25 cellular contexts compared by ENCODE assay signal in genomic region chr18:24839991-24840390, GRCh38.
DNase-seq lines count a peak whose midpoint lies in the region; ATAC-seq, FAIRE-seq and TF ChIP-seq lines count a peak whose summit lies in the region.
"Had no signal": no experiment of that assay in that cellular context is flagged by ENCODE, and none has a peak within 500 bp of the region (broad histone marks: within the 10 kb centered on the region; RNA-seq: fewer than 3 reads in every experiment).

No MANE protein-coding gene starts in this region.

- peak overlapping the region; percentile 44 for H3K4ac ChIP-seq in IMR-90 (ENCODE audit: low read depth, low read length)

- POLR2A ChIA-PET in IMR-90 (lab: Charles Lee; ENCODE audit: unreplicated experiment) = no interaction called here

- H3K23ac ChIP-seq in IMR-90 (ENCODE audit: low read depth, low read length) = no peak overlapping the region

- peaks cover 8% of the 10 kb centered on the region for H3F3A ChIP-seq in smooth muscle cell (ENCODE audit: low read depth)

- H4K5ac ChIP-seq in IMR-90 (ENCODE audit: low read depth, low read length) = no peak overlapping the region

- peak overlapping the region; percentile 68 for H2BK120ac ChIP-seq in IMR-90 (ENCODE audit: low read depth, low read length)

- TF ChIP-seq CTCF in IMR-90 (conservative IDR thresholded peaks at IDR 0.05; ENCODE audit: low read depth, low read length) (no peak), fibroblast of mammary gland (conservative IDR thresholded peaks at IDR 0.05; ENCODE audit: control insufficient read depth, insufficient read depth, low read depth, low read length) (no peak), smooth muscle cell (IDR thresholded peaks at IDR 0.05; ENCODE audit: borderline replicate concordance, insufficient read depth, poor library complexity, severe bottlenecking) (no peak)

- CTCF ChIA-PET in IMR-90 (lab: Yijun Ruan, JAX) = interaction anchor here (0.8 kb wide), 1 partner anchor 18 kb away, joined by 4 read pairs; no protein-coding TSS in a partner anchor

- H2BK5ac ChIP-seq in IMR-90 (ENCODE audit: low read depth, low read length, poor library complexity, severe bottlenecking) = no peak overlapping the region

- H4K8ac ChIP-seq in IMR-90 (ENCODE audit: low read depth in 2 of 2, low read length in 2 of 2) = peak overlapping the region in 1 of 2 experiments; percentile 54; a peak in 1 of 4 replicates

- H3K4me3 ChIP-seq in IMR-90 (ENCODE audit: insufficient read depth, low read depth, low read length) (no peak overlapping the region), fibroblast of mammary gland (ENCODE audit: control insufficient read depth, low read depth, low read length) (no peak overlapping the region), smooth muscle cell (no peak overlapping the region)
- H3K4me3 ChIP-seq: BLaER1, HAP-1, SK-N-MC had no signal

- intact Hi-C loops in IMR-90 (cut with micrococcal nuclease) = no loop called here

- H3K27me3 ChIP-seq in IMR-90 (ENCODE audit: control insufficient read depth, insufficient read depth, low read length) = no peaks in the 10 kb centered on the region
- H3K27me3 ChIP-seq in smooth muscle cell (ENCODE audit: low read depth) = no peaks in the 10 kb centered on the region
- H3K27me3 ChIP-seq: BLaER1 had no signal

- no peaks in the 10 kb centered on the region; the same call in 1 of the 2 replicates for H4K20me1 ChIP-seq in IMR-90 (ENCODE audit: insufficient read depth, low read length)
- no peaks in the 10 kb centered on the region for H4K20me1 ChIP-seq in smooth muscle cell (ENCODE audit: low read depth)
- H4K20me1 ChIP-seq: BLaER1 had no signal

- DNase-seq in IMR-90 = peak; percentile 45
- DNase-seq in fibroblast of mammary gland (ENCODE audit: low read depth) = peak; percentile 1
- DNase-seq in smooth muscle cell (lab: John Stamatoyannopoulos, UW; ENCODE audit: unreplicated experiment) = no peak
- no peak for DNase-seq in C1 segment of cervical spinal cord (lab: John Stamatoyannopoulos, UW)
- DNase-seq in stimulated activated CD4-positive, alpha-beta T cell treated with anti-CD3 and anti-CD28 coated beads, Interleukin-15, amount 100 ng/mL, for 24 hours = no peak
- DNase-seq: CD4-positive, alpha-beta T cell; DMS53; EL; GF-D8; GOT3; HFFc6; NCI-H1092; NCI-H1417 treated with DMSO at 0.1 percent for 48 hours; NCI-H1694 treated with DMSO at 0.1 percent for 48 hours; NCI-H2081 treated with DMSO at 0.1 percent for 48 hours; NCI-H2171; NCI-H226; NCI-H510A treated with DMSO at 0.1 percent for 48 hours; SIG-M5 had no signal

- H3K27ac ChIP-seq in IMR-90 (ENCODE audit: insufficient read depth, low read length) = no peak overlapping the region
- H3K27ac ChIP-seq in smooth muscle cell (ENCODE audit: low read depth) = peak overlapping the region; percentile 88
- H3K27ac ChIP-seq: BLaER1, SK-N-MC had no signal

- no peak overlapping the region for H3K56ac ChIP-seq in IMR-90 (ENCODE audit: extremely low read depth, insufficient read depth, low read length)

- H2AFZ ChIP-seq in IMR-90 (replicated peaks; ENCODE audit: low read length, poor library complexity) = no peak overlapping the region
- no peak overlapping the region for H2AFZ ChIP-seq in smooth muscle cell (ENCODE audit: low read depth)

- in situ Hi-C loops in IMR-90 (cut with MboI; ENCODE audit: low sequenced_read_pairs) = no loop called here

- 0 out of 2 replicates have a peak overlapping the region, but pooled peaks have one; percentile 83 for H3K14ac ChIP-seq in IMR-90 (replicated peaks; ENCODE audit: low read depth, low read length)

- TF ChIP-seq POLR2A in IMR-90 (IDR thresholded peaks at IDR 0.05; ENCODE audit: low read depth, low read length) = no peak

- H3K4me2 ChIP-seq in IMR-90 (ENCODE audit: low read depth, low read length) = no peak overlapping the region
- H3K4me2 ChIP-seq in smooth muscle cell = peak overlapping the region; percentile 9
- H3K4me2 ChIP-seq: BLaER1 had no signal

- no TSS peak for BruUV-seq in IMR-90 (replicated peaks; lab: Mats Ljungman, UMichigan)

- H3K9me3 ChIP-seq in IMR-90 (ENCODE audit: control insufficient read depth, insufficient read depth, low read length) = no peaks in the 10 kb centered on the region
- H3K9me3 ChIP-seq in smooth muscle cell (replicated peaks; ENCODE audit: low read depth) = no peaks in the 10 kb centered on the region
- H3K9me3 ChIP-seq: BLaER1, HAP-1 had no signal

- peaks cover 4% of the 10 kb centered on the region; the same call in 1 of the 2 replicates for H3K9me1 ChIP-seq in IMR-90 (ENCODE audit: insufficient read depth, low read length)

- peak overlapping the region; percentile 73 for H2AK5ac ChIP-seq in IMR-90 (ENCODE audit: low read depth, low read length)

- FAIRE-seq in G401.6 (lab: Jason Lieb, UNC) = peak; percentile 74
- FAIRE-seq: RCC 7860 had no signal

- H2AK9ac ChIP-seq in IMR-90 (replicated peaks; ENCODE audit: low read depth, low read length, poor library complexity) = no peak overlapping the region

- H2BK20ac ChIP-seq in IMR-90 (ENCODE audit: low read depth, low read length) = peak overlapping the region; percentile 54

- H2BK15ac ChIP-seq in IMR-90 (ENCODE audit: low read depth, low read length) = 0 out of 3 replicates have a peak overlapping the region, but pooled peaks have one; percentile 27

- no peaks in the 10 kb centered on the region for H3K79me2 ChIP-seq in smooth muscle cell (ENCODE audit: low read depth)

- H3K4me1 ChIP-seq in IMR-90 (ENCODE audit: control insufficient read depth, insufficient read depth, low read length) = peaks cover 13% of the 10 kb centered on the region
- peaks cover 17% of the 10 kb centered on the region for H3K4me1 ChIP-seq in smooth muscle cell (ENCODE audit: low read depth)
- H3K4me1 ChIP-seq: BLaER1, HAP-1 had no signal

- TF ChIP-seq RAD21 in IMR-90 (IDR thresholded peaks at IDR 0.05; ENCODE audit: low read length) = no peak

- H3K36me3 ChIP-seq in IMR-90 (ENCODE audit: control insufficient read depth, insufficient read depth, low read length) (no peaks in the 10 kb centered on the region), smooth muscle cell (ENCODE audit: low read depth) (no peaks in the 10 kb centered on the region)
- H3K36me3 ChIP-seq: BLaER1, HAP-1 had no signal

- H3K79me1 ChIP-seq in IMR-90 (ENCODE audit: low read depth in 1 of 2, low read length in 2 of 2) = no peaks in the 10 kb centered on the region; a peak in 1 of 4 replicates

- H3K9ac ChIP-seq in IMR-90 (ENCODE audit: low read depth, low read length) (no peak overlapping the region), smooth muscle cell (ENCODE audit: low read depth) (no peak overlapping the region)
- H3K9ac ChIP-seq: BLaER1 had no signal

- WGBS in IMR-90 (ENCODE audit: extremely low coverage in 2 of 2, insufficient read length in 1 of 2), 2 experiments = 100% methylated on average over 1 of the region's 2 CpGs; no CpG with 5 or more reads in 1 of the 2 experiments
- 66% methylated on average over 2 of the region's 2 CpGs for WGBS in smooth muscle cell (ENCODE audit: low lambda C conversion rate)

- dilution Hi-C loops in IMR-90 (cut with HindIII; ENCODE audit: low sequenced_read_pairs, unreplicated experiment) = no loop called here

- ATAC-seq in IMR-90 (ENCODE audit: low read depth) (no peak), GM19455 (IDR thresholded peaks at IDR 0.05; ENCODE audit: unreplicated experiment) (no peak)

- peak overlapping the region; percentile 6; the same call in 1 of the 2 replicates for H4K91ac ChIP-seq in IMR-90 (ENCODE audit: insufficient read depth, low read depth, low read length)

- H3K18ac ChIP-seq in IMR-90 (ENCODE audit: low read depth, low read length) = peak overlapping the region; percentile 51

TF ChIP-seq in IMR-90, 13 proteins besides CTCF, POLR2A, EP300 and RAD21:
- TF ChIP-seq RFX5 (IDR thresholded peaks at IDR 0.05; ENCODE audit: low read depth, low read length) (no peak), MAFK (IDR thresholded peaks at IDR 0.05; ENCODE audit: low read depth, low read length) (no peak), MXI1 (IDR thresholded peaks at IDR 0.05; ENCODE audit: borderline replicate concordance, low read depth, low read length) (no peak), FOS (IDR thresholded peaks at IDR 0.05; ENCODE audit: low read depth, low read length) (no peak), ELK1 (IDR thresholded peaks at IDR 0.05; ENCODE audit: borderline replicate concordance, low read depth, low read length) (no peak), BHLHE40 (IDR thresholded peaks at IDR 0.05; ENCODE audit: low read depth, low read length) (no peak), CEBPB (IDR thresholded peaks at IDR 0.05; ENCODE audit: low read depth, low read length) (no peak), SMC3 (IDR thresholded peaks at IDR 0.05; ENCODE audit: low read depth, low read length) (no peak)

Comparison
In these comparisons a context has a peak if more than half of its experiments do, and no peak if none do; other contexts are left out.
1. DNase-seq: peak in IMR-90 (single experiment) and fibroblast of mammary gland (single experiment); none in smooth muscle cell (single experiment), C1 segment of cervical spinal cord (0 of 14) and stimulated activated CD4-positive, alpha-beta T cell treated with anti-CD3 and anti-CD28 coated beads, Interleukin-15, amount 100 ng/mL, for 24 hours (single experiment).